ENCODE assay signal across 29 cellular contexts in genomic region chr3:22923686-22924085, GRCh38.
"Had no signal": no experiment of that assay in that cellular context is flagged by ENCODE, and none has a peak within 500 bp of the region (broad histone marks: within the 10 kb centered on the region; RNA-seq: fewer than 3 reads in every experiment).

No MANE protein-coding gene starts in this region.

- H3K27me3 ChIP-seq: body of pancreas, breast epithelium, SJCRH30 had no signal

- ATAC-seq: activated T-cell treated with anti-CD3 and anti-CD28 coated beads, Interleukin-2, amount 50 U/mL, for 4 hours; body of pancreas; K562 had no signal

- H3K27ac ChIP-seq: body of pancreas, breast epithelium, SJCRH30, SK-N-MC, VCaP had no signal

- H3K4me3 ChIP-seq: body of pancreas, breast epithelium, K562, SJCRH30, SK-N-MC had no signal

- H3K4me1 ChIP-seq: breast epithelium, SJCRH30 had no signal

- H3K36me3 ChIP-seq: breast epithelium, SJCRH30 had no signal

- DNase-seq: activated B cell treated with CpG ODN at 0.5 μM for 24 hours; activated CD4-positive, alpha-beta memory T cell treated with anti-CD3 and anti-CD28 coated beads for 36 hours; activated CD4-positive, alpha-beta T cell treated with anti-CD3 and anti-CD28 coated beads for 4 hours; activated CD4-positive, alpha-beta T cell treated with anti-CD3 and anti-CD28 coated beads, Interleukin-2, amount 50 U/mL, for 1 hour; activated CD4-positive, CD25-positive, alpha-beta regulatory T cell treated with anti-CD3 and anti-CD28 coated beads, Interleukin-2, amount 50 U/mL, for 72 hours; activated CD8-positive, alpha-beta memory T cell treated with anti-CD3 and anti-CD28 coated beads, Interleukin-2, amount 50 U/mL, for 4 hours; activated effector memory CD4-positive, alpha-beta T cell treated with anti-CD3 and anti-CD28 coated beads, Interleukin-2, amount 50 U/mL, for 16 hours; activated naive CD4-positive, alpha-beta T cell; activated naive CD4-positive, alpha-beta T cell treated with anti-CD3 and anti-CD28 coated beads, Interleukin-2, amount 50 U/mL, for 16 hours; activated naive CD8-positive, alpha-beta T cell treated with anti-CD3 and anti-CD28 coated beads for 36 hours; activated T-cell treated with anti-CD3 and anti-CD28 coated beads for 4 hours; activated T-cell treated with anti-CD3 and anti-CD28 coated beads, Interleukin-2, amount 50 U/mL, for 4 hours; body of pancreas; cerebellar nuclear complex; NCI-H1105; NCI-H1417 treated with DMSO at 0.1 percent for 48 hours; NCI-H1930; NCI-H2081 treated with DMSO at 0.1 percent for 48 hours; NCI-H345; NCI-H524 treated with DMSO at 0.1 percent for 48 hours; SHP77; SJCRH30; T-helper 1 cell; T-helper 2 cell; T-helper 9 cell had no signal

- H3K9me3 ChIP-seq: body of pancreas, breast epithelium, SJCRH30 had no signal
